ENCODE assay signal across 10 cellular contexts in the genomic region with DNA sequence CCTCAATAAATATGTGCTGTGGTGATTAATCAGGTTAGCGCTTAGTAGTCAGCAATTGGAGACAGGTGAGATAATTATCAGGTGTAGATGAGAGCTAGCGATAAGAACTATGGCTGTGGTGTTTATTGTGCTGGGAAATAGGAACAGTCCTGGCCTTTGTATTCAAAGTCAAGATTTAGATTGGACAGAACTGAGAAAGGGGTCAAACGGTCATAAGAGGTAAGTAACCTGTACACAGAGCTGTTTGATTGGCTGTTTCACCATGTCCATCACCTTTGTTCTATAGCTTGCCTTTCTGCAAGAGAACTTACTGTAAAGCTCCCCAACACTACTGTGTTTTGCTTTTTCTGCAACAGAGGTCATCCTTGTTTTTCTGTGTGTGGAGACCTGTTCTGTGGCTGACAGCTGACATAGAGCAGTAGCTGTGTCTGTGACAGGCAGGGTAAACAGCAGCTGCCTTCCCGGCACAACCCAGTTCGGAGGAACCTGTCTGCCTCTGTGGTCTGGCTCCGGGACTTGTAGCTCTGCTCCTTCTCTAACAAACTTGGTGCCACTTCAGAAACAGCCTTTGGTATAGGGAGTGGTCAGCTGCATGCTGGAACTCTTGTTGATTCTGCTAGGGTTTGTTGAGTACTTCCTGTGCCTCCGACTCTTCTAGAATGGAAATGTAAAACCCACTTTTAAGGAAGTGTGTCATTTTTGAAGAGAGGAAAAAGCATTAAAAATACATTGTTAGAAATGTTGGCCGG. TPM values are rescaled to one million over a fixed set of nuclear protein-coding genes. Genes with fewer than 3 reads are reported as not detected.
DNase-seq lines count a peak whose midpoint lies in the region; ATAC-seq and TF ChIP-seq lines count a peak whose summit lies in the region.
"Had no signal": no experiment of that assay in that cellular context is flagged by ENCODE, and none has a peak within 500 bp of the region (broad histone marks: within the 10 kb centered on the region; RNA-seq: fewer than 3 reads in every experiment).

No MANE protein-coding gene starts in this region.

- no peak for ATAC-seq in GM21786 (IDR thresholded peaks at IDR 0.05; ENCODE audit: unreplicated experiment)
- ATAC-seq in HG03175 (IDR thresholded peaks at IDR 0.05; ENCODE audit: unreplicated experiment): no peak

- TF ChIP-seq CTCF in dorsolateral prefrontal cortex (IDR thresholded peaks at IDR 0.05 in 54 of 56, conservative IDR thresholded peaks at IDR 0.05 in 2 of 56; ENCODE audit: low read depth in 1 of 56, partially characterized antibody in 56 of 56): no peak

- intact Hi-C loops in activated CD4-positive, alpha-beta memory T cell treated with anti-CD3 and anti-CD28 coated beads for 36 hours (cut with micrococcal nuclease): no loop called here
- intact Hi-C loops in dorsolateral prefrontal cortex (cut with DNase I): no loop called here

- H3K4me1 Mint-ChIP-seq in activated CD4-positive, alpha-beta memory T cell treated with anti-CD3 and anti-CD28 coated beads for 36 hours (ENCODE audit: low read depth): peaks cover 29% of the 10 kb centered on the region

- no peaks in the 10 kb centered on the region for H3K27me3 Mint-ChIP-seq in activated CD4-positive, alpha-beta memory T cell treated with anti-CD3 and anti-CD28 coated beads for 36 hours

- H3K27ac ChIP-seq in dorsolateral prefrontal cortex: peak overlapping the region in 7 of 59 donors; percentile 1 to 52 (median 8)
- H3K27ac ChIP-seq: neural progenitor cell had no signal

- no peaks in the 10 kb centered on the region for H3K9me3 Mint-ChIP-seq in activated CD4-positive, alpha-beta memory T cell treated with anti-CD3 and anti-CD28 coated beads for 36 hours
- H3K9me3 Mint-ChIP-seq: neural progenitor cell had no signal

- CTCF ChIA-PET in activated CD4-positive, alpha-beta memory T cell treated with anti-CD3 and anti-CD28 coated beads for 36 hours (lab: Charles Lee): interaction anchor here (0.7 to 1.5 kb wide), 4 partner anchors 8 to 10 kb away, joined by 3 to 6 read pairs (median 4); no protein-coding TSS in a partner anchor

- peak overlapping the region; percentile 72 for H3K27ac Mint-ChIP-seq in activated CD4-positive, alpha-beta memory T cell treated with anti-CD3 and anti-CD28 coated beads for 36 hours
- H3K27ac Mint-ChIP-seq: neural progenitor cell had no signal

- no peak overlapping the region for H3K4me3 ChIP-seq in dorsolateral prefrontal cortex
- H3K4me3 ChIP-seq: neural progenitor cell had no signal

- no peaks in the 10 kb centered on the region for H3K27me3 ChIP-seq in dorsolateral prefrontal cortex
- H3K27me3 ChIP-seq: neural progenitor cell had no signal

- DNase-seq in Kasumi-1 (lab: John Stamatoyannopoulos, UW) (peak; percentile 19 to 22), islet precursor cell (peak; percentile 96), RKO (ENCODE audit: low spot score) (no peak), dorsolateral prefrontal cortex (no peak)
- peak; percentile 67 for DNase-seq in activated CD4-positive, alpha-beta memory T cell treated with anti-CD3 and anti-CD28 coated beads for 36 hours
- peak; percentile 20 for DNase-seq in stimulated activated CD4-positive, alpha-beta T cell treated with anti-CD3 and anti-CD28 coated beads, Interleukin-4, amount 100 ng/mL, for 1 hour

- peak overlapping the region; percentile 2 for H3K4me3 Mint-ChIP-seq in activated CD4-positive, alpha-beta memory T cell treated with anti-CD3 and anti-CD28 coated beads for 36 hours
- H3K4me3 Mint-ChIP-seq: neural progenitor cell had no signal

- POLR2A ChIA-PET in activated CD4-positive, alpha-beta memory T cell treated with anti-CD3 and anti-CD28 coated beads for 36 hours (lab: Charles Lee): interaction anchor here (0.9 to 1.6 kb wide), 3 partner anchors 9 to 62 kb away, joined by 3 to 9 read pairs (median 5); partner anchors contain the start of gene CDC42

- H3K36me3 Mint-ChIP-seq in activated CD4-positive, alpha-beta memory T cell treated with anti-CD3 and anti-CD28 coated beads for 36 hours: peaks cover 10% of the 10 kb centered on the region

RNA-seq across cellular contexts. Expression of gene CDC42, which starts 21.1 kb away (rescaled TPM):
- total RNA-seq in activated CD4-positive, alpha-beta memory T cell treated with anti-CD3 and anti-CD28 coated beads for 36 hours: 100 to 1,000 TPM; 310 to 314 TPM
- 100 to 1,000 TPM in 116 of 120 experiments, 10 to 100 TPM in 4; 71.6 to 204 (median 149) TPM for total RNA-seq in dorsolateral prefrontal cortex

RNA-seq across cellular contexts. Expression of gene CELA3A, which starts 29.9 kb away (rescaled TPM):
- total RNA-seq in activated CD4-positive, alpha-beta memory T cell treated with anti-CD3 and anti-CD28 coated beads for 36 hours: not detected
- not detected for total RNA-seq in dorsolateral prefrontal cortex
- total RNA-seq: RPMI7951 had no signal

RNA-seq across cellular contexts. Expression of gene CELA3B, which starts 54.6 kb away (rescaled TPM):
- not detected for total RNA-seq in activated CD4-positive, alpha-beta memory T cell treated with anti-CD3 and anti-CD28 coated beads for 36 hours
- total RNA-seq in dorsolateral prefrontal cortex: not detected
- total RNA-seq: RPMI7951 had no signal

Comparison
In these comparisons a context has a peak if more than half of its experiments do, and no peak if none do; other contexts are left out.
1. DNase-seq: peak in Kasumi-1 (2 of 2), activated CD4-positive, alpha-beta memory T cell treated with anti-CD3 and anti-CD28 coated beads for 36 hours (single experiment), islet precursor cell (single experiment) and stimulated activated CD4-positive, alpha-beta T cell treated with anti-CD3 and anti-CD28 coated beads, Interleukin-4, amount 100 ng/mL, for 1 hour (single experiment); none in RKO (single experiment) and dorsolateral prefrontal cortex (0 of 10).